ENCODE assay signal across 8 cellular contexts in genomic region chr6:129730477-129731165, GRCh38. TPM values are rescaled to one million over a fixed set of nuclear protein-coding genes. Genes with fewer than 3 reads are reported as not detected.
DNase-seq lines count a peak whose midpoint lies in the region; ATAC-seq lines count a peak whose summit lies in the region.

No MANE protein-coding gene starts in this region.

- DNase-seq in DMS53 (lab: John Stamatoyannopoulos, UW) (peak; percentile 75), LoVo (ENCODE audit: low spot score) (peak; percentile 65), left lobe of liver (ENCODE audit: low spot score) (no peak), epidermal melanocyte (ENCODE audit: insufficient read length, low spot score) (no peak), GM19240 (ENCODE audit: insufficient read length, low spot score) (no peak)
- no peak for DNase-seq in activated naive CD8-positive, alpha-beta T cell treated with anti-CD3 and anti-CD28 coated beads, Interleukin-2, amount 10 ng/mL, durations not matched to agents 7 days and 5 days
- no peak for DNase-seq in activated effector memory CD4-positive, alpha-beta T cell treated with anti-CD3 and anti-CD28 coated beads, Interleukin-2, amount 50 U/mL, for 16 hours

- POLR2A ChIA-PET in activated naive CD8-positive, alpha-beta T cell treated with anti-CD3 and anti-CD28 coated beads, Interleukin-2, amount 10 ng/mL, durations not matched to agents 7 days and 5 days (lab: Charles Lee): interaction anchor here (0.6 to 0.9 kb wide), 2 partner anchors 129 to 133 kb away, joined by 3 to 4 read pairs; no protein-coding TSS in a partner anchor

- peaks cover 13% of the 10 kb centered on the region for H3K4me1 Mint-ChIP-seq in activated naive CD8-positive, alpha-beta T cell treated with anti-CD3 and anti-CD28 coated beads, Interleukin-2, amount 10 ng/mL, durations not matched to agents 7 days and 5 days

- no peak overlapping the region for H3K4me3 Mint-ChIP-seq in activated naive CD8-positive, alpha-beta T cell treated with anti-CD3 and anti-CD28 coated beads, Interleukin-2, amount 10 ng/mL, durations not matched to agents 7 days and 5 days

- peaks cover 1% of the 10 kb centered on the region for H3K36me3 Mint-ChIP-seq in activated naive CD8-positive, alpha-beta T cell treated with anti-CD3 and anti-CD28 coated beads, Interleukin-2, amount 10 ng/mL, durations not matched to agents 7 days and 5 days

- ATAC-seq in GM19351 (IDR thresholded peaks at IDR 0.05; ENCODE audit: unreplicated experiment): peak; percentile 62
- ATAC-seq in activated naive CD8-positive, alpha-beta T cell treated with anti-CD3 and anti-CD28 coated beads, Interleukin-2, amount 10 ng/mL, durations not matched to agents 7 days and 5 days (ENCODE audit: low read depth): peak; percentile 47
- peak; percentile 65 for ATAC-seq in left lobe of liver

- no peaks in the 10 kb centered on the region for H3K27me3 Mint-ChIP-seq in activated naive CD8-positive, alpha-beta T cell treated with anti-CD3 and anti-CD28 coated beads, Interleukin-2, amount 10 ng/mL, durations not matched to agents 7 days and 5 days

- no peaks in the 10 kb centered on the region for H3K9me3 Mint-ChIP-seq in activated naive CD8-positive, alpha-beta T cell treated with anti-CD3 and anti-CD28 coated beads, Interleukin-2, amount 10 ng/mL, durations not matched to agents 7 days and 5 days

- peak overlapping the region; percentile 28 for H3K27ac Mint-ChIP-seq in activated naive CD8-positive, alpha-beta T cell treated with anti-CD3 and anti-CD28 coated beads, Interleukin-2, amount 10 ng/mL, durations not matched to agents 7 days and 5 days

RNA-seq across cellular contexts. Expression of gene ARHGAP18, which starts 20.6 kb away (rescaled TPM):
- 10 to 100 TPM; 12.1 to 12.7 TPM for total RNA-seq in activated naive CD8-positive, alpha-beta T cell treated with anti-CD3 and anti-CD28 coated beads, Interleukin-2, amount 10 ng/mL, durations not matched to agents 7 days and 5 days
- total RNA-seq in left lobe of liver: 4.7 TPM

Comparison
In these comparisons a context has a peak if more than half of its experiments do, and no peak if none do; other contexts are left out.
1. DNase-seq: peak in DMS53 (single experiment) and LoVo (single experiment); none in activated naive CD8-positive, alpha-beta T cell treated with anti-CD3 and anti-CD28 coated beads, Interleukin-2, amount 10 ng/mL, durations not matched to agents 7 days and 5 days (single experiment), left lobe of liver (single experiment), epidermal melanocyte (single experiment), GM19240 (single experiment) and activated effector memory CD4-positive, alpha-beta T cell treated with anti-CD3 and anti-CD28 coated beads, Interleukin-2, amount 50 U/mL, for 16 hours (single experiment).
2. Peak in every context shown above with its lines, with median percentiles within 50 percentile points of each other: ATAC-seq.